ENCODE assay signal across 8 cellular contexts in genomic region chr4:113094802-113095201, GRCh38. TPM values are rescaled to one million over a fixed set of nuclear protein-coding genes. Genes with fewer than 3 reads are reported as not detected.
DNase-seq lines count a peak whose midpoint lies in the region; ATAC-seq and TF ChIP-seq lines count a peak whose summit lies in the region.

No MANE protein-coding gene starts in this region.

- no peak for TF ChIP-seq EP300 in gastroesophageal sphincter (IDR thresholded peaks at IDR 0.05)

- H3K79me2 ChIP-seq in GM23248 (ENCODE audit: insufficient read depth): no peaks in the 10 kb centered on the region

- TF ChIP-seq CTCF in AG09319 (IDR thresholded peaks at IDR 0.05; ENCODE audit: low read depth, low read length) (peak; percentile 62), gastroesophageal sphincter (IDR thresholded peaks at IDR 0.05) (peak; percentile 29 to 62 (median 40))

- H3K36me3 ChIP-seq in GM23248 (ENCODE audit: low read depth): no peaks in the 10 kb centered on the region
- no peaks in the 10 kb centered on the region for H3K36me3 ChIP-seq in gastroesophageal sphincter

- no peak for ATAC-seq in gastroesophageal sphincter
- no peak for ATAC-seq in HG02610 (IDR thresholded peaks at IDR 0.05; ENCODE audit: unreplicated experiment)
- ATAC-seq in HG02970 (IDR thresholded peaks at IDR 0.05; ENCODE audit: low FRiP score, unreplicated experiment): no peak
- ATAC-seq in HG02588 (IDR thresholded peaks at IDR 0.05; ENCODE audit: unreplicated experiment): no peak

- no peaks in the 10 kb centered on the region for H3K9me2 ChIP-seq in GM23248 (ENCODE audit: insufficient read depth)

- H3K4me2 ChIP-seq in GM23248 (ENCODE audit: unreplicated experiment): no peak overlapping the region

- no peaks in the 10 kb centered on the region for H4K20me1 ChIP-seq in GM23248 (ENCODE audit: insufficient read depth)

- H3K9me3 ChIP-seq in GM23248 (ENCODE audit: low read depth) (no peaks in the 10 kb centered on the region), gastroesophageal sphincter (no peaks in the 10 kb centered on the region)

- in situ Hi-C loops in GM23248 (cut with MboI): no loop called here

- 0 out of 2 replicates have a peak overlapping the region, but pooled peaks have one; percentile 13 for H2AFZ ChIP-seq in GM23248

- H3K27ac ChIP-seq in GM23248 (no peak overlapping the region), gastroesophageal sphincter (no peak overlapping the region)

- no peaks in the 10 kb centered on the region for H3K4me1 ChIP-seq in GM23248 (ENCODE audit: insufficient read depth)
- H3K4me1 ChIP-seq in gastroesophageal sphincter: no peaks in the 10 kb centered on the region

- TF ChIP-seq POLR2A in gastroesophageal sphincter (IDR thresholded peaks at IDR 0.05): no peak

- DNase-seq in AG09319 (ENCODE audit: extremely low read depth, low read depth) (no peak), GM23248 (peak; percentile 61), RPMI7951 (ENCODE audit: low read depth) (peak; percentile 4), UCSD-AML1 (lab: John Stamatoyannopoulos, UW; ENCODE audit: unreplicated experiment) (no peak)

- H3K9ac ChIP-seq in GM23248: no peak overlapping the region

- no peak overlapping the region for H3K4me3 ChIP-seq in GM23248
- H3K4me3 ChIP-seq in gastroesophageal sphincter: no peak overlapping the region

- H3K27me3 ChIP-seq in GM23248 (replicated peaks; ENCODE audit: insufficient read depth) (no peaks in the 10 kb centered on the region), gastroesophageal sphincter (no peaks in the 10 kb centered on the region)

- no peaks in the 10 kb centered on the region for H3F3A ChIP-seq in GM23248 (ENCODE audit: insufficient read depth)

RNA-seq across cellular contexts. Expression of gene ANK2, which starts 45.3 kb away (rescaled TPM):
- 25.9 and 53.1 TPM in 2 replicates for total RNA-seq in GM23248 (2014; rRNA removed; shearing (Covaris generic))
- 8.8 and 10.9 TPM in 2 replicates for polyA plus RNA-seq in GM23248 (2016; fragmentation: Nextera tagmentation; extraction: Ambion mirVana)
- total RNA-seq in RPMI7951 (2014; rRNA removed; shearing (Covaris generic)): 7.0 and 10.5 TPM in 2 replicates
- total RNA-seq in gastroesophageal sphincter: 100 to 1,000 TPM in 1 of 4 donors, 10 to 100 TPM in 3; 84.9 to 104 (median 91.5) TPM

Comparison
In these comparisons a context has a peak if more than half of its experiments do, and no peak if none do; other contexts are left out.
1. DNase-seq: peak in GM23248 (single experiment) and RPMI7951 (single experiment); none in AG09319 (single experiment) and UCSD-AML1 (single experiment).